ENCODE assay signal across 11 cellular contexts in genomic region chr6:15551798-15552197, GRCh38.
DNase-seq lines count a peak whose midpoint lies in the region; ATAC-seq and TF ChIP-seq lines count a peak whose summit lies in the region.
"Had no signal": no experiment of that assay in that cellular context is flagged by ENCODE, and none has a peak within 500 bp of the region (broad histone marks: within the 10 kb centered on the region; RNA-seq: fewer than 3 reads in every experiment).

No MANE protein-coding gene starts in this region.

- H3K36me3 ChIP-seq in right atrium auricular region: no peaks in the 10 kb centered on the region
- H3K36me3 ChIP-seq: colonic mucosa, tibial artery had no signal

- no peaks in the 10 kb centered on the region for H3K9me3 ChIP-seq in right atrium auricular region
- H3K9me3 ChIP-seq: colonic mucosa, tibial artery had no signal

- H3K27ac ChIP-seq in right atrium auricular region: no peak overlapping the region
- H3K27ac ChIP-seq: colonic mucosa, tibial artery had no signal

- no peak for TF ChIP-seq CTCF in right atrium auricular region (IDR thresholded peaks at IDR 0.05)

- peak; percentile 13 for ATAC-seq in Right ventricle myocardium inferior
- peak; percentile 20 for ATAC-seq in left lobe of liver
- ATAC-seq in HG02588 (IDR thresholded peaks at IDR 0.05; ENCODE audit: unreplicated experiment): no peak
- no peak for ATAC-seq in HG02763 (IDR thresholded peaks at IDR 0.05; ENCODE audit: unreplicated experiment)

- intact Hi-C loops in Right ventricle myocardium inferior (cut with DNase I): no loop called here

- no peak overlapping the region for H3K4me3 ChIP-seq in right atrium auricular region
- H3K4me3 ChIP-seq: colonic mucosa, tibial artery had no signal

- H3K4me1 ChIP-seq in right atrium auricular region: peaks cover 0 to 27% of the 10 kb centered on the region in 2 donors
- H3K4me1 ChIP-seq: colonic mucosa had no signal

- no peaks in the 10 kb centered on the region for H3K27me3 ChIP-seq in right atrium auricular region
- H3K27me3 ChIP-seq: colonic mucosa, tibial artery had no signal

- DNase-seq in Right ventricle myocardium inferior (ENCODE audit: missing footprints): no peak
- no peak for DNase-seq in right atrium auricular region (ENCODE audit: low spot score)
- peak; percentile 84 for DNase-seq in astrocyte of the hippocampus (ENCODE audit: low read depth, low spot score)
- no peak for DNase-seq in left lobe of liver (ENCODE audit: low spot score)
- no peak for DNase-seq in stimulated activated CD4-positive, alpha-beta T cell treated with anti-CD3 and anti-CD28 coated beads, Interleukin-2, amount 100 ng/mL, for 48 hours
- no peak for DNase-seq in AG08395 (ENCODE audit: low spot score)
- DNase-seq: activated T-cell treated with anti-CD3 and anti-CD28 coated beads for 4 hours, colonic mucosa, tibial artery had no signal

Comparison
In these comparisons a context has a peak if more than half of its experiments do, and no peak if none do; other contexts are left out.
1. ATAC-seq: peak in Right ventricle myocardium inferior (single experiment) and left lobe of liver (single experiment); none in HG02588 (single experiment) and HG02763 (single experiment).